ENCODE assay signal across 31 cellular contexts in the genomic region with DNA sequence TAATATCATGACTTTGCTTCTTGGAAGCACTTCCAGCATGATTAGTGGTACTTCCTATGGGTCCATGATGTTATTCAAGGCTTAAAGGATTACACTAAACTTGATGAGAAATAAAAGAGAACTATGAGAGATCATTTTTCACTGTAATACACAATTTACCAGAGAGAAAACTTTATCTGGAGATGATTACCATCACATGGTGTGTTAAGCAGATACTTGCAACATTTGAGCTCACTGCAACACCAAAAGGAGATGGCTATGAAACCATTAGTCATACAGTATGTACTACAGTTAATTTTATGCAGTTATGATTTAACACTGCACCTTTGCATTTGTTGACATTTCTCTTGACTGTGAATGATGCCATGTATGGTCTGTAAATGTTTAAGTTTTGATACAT.
"Had no signal": no experiment of that assay in that cellular context is flagged by ENCODE, and none has a peak within 500 bp of the region (broad histone marks: within the 10 kb centered on the region; RNA-seq: fewer than 3 reads in every experiment).

No MANE protein-coding gene starts in this region.

- H3K9me3 Mint-ChIP-seq: central memory CD8-positive, alpha-beta T cell had no signal

- H3K27me3 Mint-ChIP-seq: activated CD4-positive, alpha-beta memory T cell treated with anti-CD3 and anti-CD28 coated beads, Interleukin-2, amount 10 ng/mL, durations not matched to agents 7 days and 5 days; activated naive CD8-positive, alpha-beta T cell treated with anti-CD3 and anti-CD28 coated beads, Interleukin-2, amount 10 ng/mL, durations not matched to agents 7 days and 5 days; central memory CD8-positive, alpha-beta T cell had no signal

- H3K27ac Mint-ChIP-seq: activated CD4-positive, alpha-beta memory T cell treated with anti-CD3 and anti-CD28 coated beads, Interleukin-2, amount 10 ng/mL, durations not matched to agents 7 days and 5 days; activated naive CD8-positive, alpha-beta T cell treated with anti-CD3 and anti-CD28 coated beads, Interleukin-2, amount 10 ng/mL, durations not matched to agents 7 days and 5 days; T-helper 1 cell treated with Interleukin-12 subunit alpha and Interleukin-12 subunit beta and Interleukin-4 antibody, amounts not matched to agents 30 μg/mL and 1 μg/mL, for 36 hours; T-helper 2 cell treated with Interferon-gamma antibody and Interleukin-4, amounts not matched to agents 5 μg/mL and 100 μg/mL, for 36 hours had no signal

- DNase-seq: activated CD4-positive, alpha-beta memory T cell treated with anti-CD3 and anti-CD28 coated beads, Interleukin-2, amount 10 ng/mL, durations not matched to agents 7 days and 5 days; activated CD4-positive, alpha-beta T cell treated with anti-CD3 and anti-CD28 coated beads for 4 hours; activated CD4-positive, alpha-beta T cell treated with anti-CD3 and anti-CD28 coated beads, Interleukin-2, amount 50 U/mL, for 1 hour; activated effector memory CD4-positive, alpha-beta T cell treated with anti-CD3 and anti-CD28 coated beads, Interleukin-2, amount 50 U/mL, for 16 hours; activated naive CD4-positive, alpha-beta T cell; activated naive CD4-positive, alpha-beta T cell treated with anti-CD3 and anti-CD28 coated beads, Interleukin-2, amount 50 U/mL, for 16 hours; activated naive CD8-positive, alpha-beta T cell treated with anti-CD3 and anti-CD28 coated beads, Interleukin-2, amount 10 ng/mL, durations not matched to agents 7 days and 5 days; activated T-cell treated with anti-CD3 and anti-CD28 coated beads, Interleukin-2, amount 50 U/mL, for 48 hours; amniotic stem cell; aorta; brain microvascular endothelial cell; MM.1S; MV-4-11; NCI-H1092; NCI-H1436 treated with DMSO at 0.1 percent for 48 hours; NCI-H1694 treated with DMSO at 0.1 percent for 48 hours; NCI-H2029; NCI-H2171; NCI-H510A; NCI-H526; NCI-H748 treated with DMSO at 0.1 percent for 48 hours; NK-92 treated with Interleukin-12 subunit alpha and Interleukin-12 subunit beta, amount 100 ng/mL, for 24 hours; PC-3; Peyer's patch; RPMI8226; SHP77 treated with DMSO at 0.1 percent for 48 hours; SK-N-SH had no signal

- H3K4me3 Mint-ChIP-seq: activated CD4-positive, alpha-beta memory T cell treated with anti-CD3 and anti-CD28 coated beads, Interleukin-2, amount 10 ng/mL, durations not matched to agents 7 days and 5 days; activated naive CD8-positive, alpha-beta T cell treated with anti-CD3 and anti-CD28 coated beads, Interleukin-2, amount 10 ng/mL, durations not matched to agents 7 days and 5 days; central memory CD8-positive, alpha-beta T cell; T-helper 1 cell treated with Interleukin-12 subunit alpha and Interleukin-12 subunit beta and Interleukin-4 antibody, amounts not matched to agents 30 μg/mL and 1 μg/mL, for 36 hours; T-helper 2 cell treated with Interferon-gamma antibody and Interleukin-4, amounts not matched to agents 5 μg/mL and 100 μg/mL, for 36 hours had no signal

- ATAC-seq: activated CD4-positive, CD25-positive, alpha-beta regulatory T cell treated with anti-CD3 and anti-CD28 coated beads, Interleukin-2, amount 50 U/mL, for 24 hours; PC-3 had no signal
